ENCODE assay signal across 13 cellular contexts in genomic region chr2:46701152-46701551, GRCh38. TPM values are rescaled to one million over a fixed set of nuclear protein-coding genes. Genes with fewer than 3 reads are reported as not detected.
DNase-seq lines count a peak whose midpoint lies in the region; ATAC-seq, FAIRE-seq and TF ChIP-seq lines count a peak whose summit lies in the region.
"Had no signal": no experiment of that assay in that cellular context is flagged by ENCODE, and none has a peak within 500 bp of the region (broad histone marks: within the 10 kb centered on the region; RNA-seq: fewer than 3 reads in every experiment).

No MANE protein-coding gene starts in this region.

- H3K14ac ChIP-seq in H1 (ENCODE audit: insufficient read length), result no peak overlapping the region

- no peak overlapping the region for H4K91ac ChIP-seq in H1 (replicated peaks; ENCODE audit: insufficient read length, low read length)

- H3K36me3 ChIP-seq in H1 (ENCODE audit: control insufficient read depth in 2 of 4, insufficient read depth in 4 of 4, low read length in 3 of 4), result no peaks in the 10 kb centered on the region
- no peaks in the 10 kb centered on the region for H3K36me3 ChIP-seq in H7 (replicated peaks; ENCODE audit: control insufficient read depth, insufficient read depth, low read length)

- peaks cover 9 to 11% of the 10 kb centered on the region in 2 experiments for H4K20me1 ChIP-seq in H1 (replicated peaks in 1 of 2; ENCODE audit: control insufficient read depth in 1 of 2, insufficient read depth in 2 of 2, low read length in 2 of 2)

- H3K4me3 ChIP-seq in NB4 (ENCODE audit: low read depth, low read length) (peak overlapping the region; percentile 90), H1 (ENCODE audit: extremely low read depth in 1 of 4, insufficient read depth in 2 of 4, low read depth in 3 of 4, low read length in 4 of 4) (peak overlapping the region in 2 of 4 experiments; percentile 16 to 98; a peak in 3 of 8 replicates), H7 (ENCODE audit: insufficient read depth, low read depth, low read length) (no peak overlapping the region)

- no peaks in the 10 kb centered on the region for H3K27me3 Mint-ChIP-seq in CD4-positive, alpha-beta T cell
- no peaks in the 10 kb centered on the region for H3K27me3 Mint-ChIP-seq in osteocyte (ENCODE audit: unreplicated experiment)
- peaks cover 16% of the 10 kb centered on the region for H3K27me3 Mint-ChIP-seq in T-helper 2 cell treated with Interferon-gamma antibody and Interleukin-4, amounts not matched to agents 5 μg/mL and 100 μg/mL, for 36 hours (ENCODE audit: low read depth)
- H3K27me3 Mint-ChIP-seq: activated naive CD8-positive, alpha-beta T cell treated with anti-CD3 and anti-CD28 coated beads for 36 hours had no signal

- POLR2A ChIA-PET in CD4-positive, alpha-beta T cell (lab: Charles Lee), result interaction anchor here (1.0 kb wide), 1 partner anchor 18 kb away, joined by 4 read pairs; no protein-coding TSS in a partner anchor
- POLR2A ChIA-PET in H1 (lab: Charles Lee; ENCODE audit: partially characterized antibody), result no interaction called here

- no peak for TF ChIP-seq CTCF in CD4-positive, alpha-beta T cell (IDR thresholded peaks at IDR 0.05)
- TF ChIP-seq CTCF in NB4 (IDR thresholded peaks at IDR 0.05; ENCODE audit: low read depth, low read length), result no peak
- TF ChIP-seq CTCF in H1 (IDR thresholded peaks at IDR 0.05; ENCODE audit: control extremely low read depth in 1 of 3, insufficient read depth in 1 of 3, low read depth in 1 of 3, low read length in 3 of 3), result no peak
- no peak for TF ChIP-seq CTCF in osteocyte (IDR thresholded peaks at IDR 0.05)

- no peak overlapping the region for H3K27ac Mint-ChIP-seq in CD4-positive, alpha-beta T cell
- peak overlapping the region; percentile 36 for H3K27ac Mint-ChIP-seq in osteocyte (ENCODE audit: unreplicated experiment)
- no peak overlapping the region for H3K27ac Mint-ChIP-seq in T-helper 2 cell treated with Interferon-gamma antibody and Interleukin-4, amounts not matched to agents 5 μg/mL and 100 μg/mL, for 36 hours
- H3K27ac Mint-ChIP-seq: activated naive CD8-positive, alpha-beta T cell treated with anti-CD3 and anti-CD28 coated beads for 36 hours had no signal

- intact Hi-C loops in CD4-positive, alpha-beta T cell (cut with DNase I, micrococcal nuclease), result no loop called here

- no peak overlapping the region for H2AFZ ChIP-seq in H1 (ENCODE audit: low read length)

- no peak for ATAC-seq in CD4-positive, alpha-beta T cell (ENCODE audit: poor library complexity)
- no peak for ATAC-seq in GM18505 (IDR thresholded peaks at IDR 0.05; ENCODE audit: unreplicated experiment)

- no peak overlapping the region for H3K23ac ChIP-seq in H1 (ENCODE audit: insufficient read length)

- H3K23me2 ChIP-seq in H1 (ENCODE audit: low read depth, low read length), result peaks cover 5% of the 10 kb centered on the region

- H3K4ac ChIP-seq in H1 (replicated peaks; ENCODE audit: insufficient read length, low read depth, low read length), result no peak overlapping the region

- H3K9me3 ChIP-seq in CD4-positive, alpha-beta T cell (ENCODE audit: control insufficient read depth, low read length), result no peaks in the 10 kb centered on the region
- no peaks in the 10 kb centered on the region for H3K9me3 ChIP-seq in H1 (ENCODE audit: insufficient read depth in 2 of 2, low read depth in 1 of 2, low read length in 1 of 2)

- no peak for TF ChIP-seq RAD21 in H1 (IDR thresholded peaks at IDR 0.05 in 1 of 2, conservative IDR thresholded peaks at IDR 0.05 in 1 of 2; ENCODE audit: low read depth in 2 of 2, low read length in 2 of 2)

- H2BK5ac ChIP-seq in H1 (ENCODE audit: low read depth, low read length), result no peak overlapping the region

- H2BK15ac ChIP-seq in H1 (ENCODE audit: low read length), result no peak overlapping the region

- CTCF ChIA-PET in CD4-positive, alpha-beta T cell (lab: Charles Lee), result interaction anchor here (1.0 kb wide), 1 partner anchor 51 kb away, joined by 3 read pairs; no protein-coding TSS in a partner anchor
- CTCF ChIA-PET in H1 (lab: Charles Lee; ENCODE audit: partially characterized antibody), result interaction anchor here (1.0 to 1.8 kb wide), 2 partner anchors 12 to 74 kb away, joined by 4 to 8 read pairs; no protein-coding TSS in a partner anchor

- TF ChIP-seq EP300 in H1 (IDR thresholded peaks at IDR 0.05; ENCODE audit: borderline replicate concordance in 1 of 2, low read depth in 2 of 2, low read length in 2 of 2), result no peak

- no peak for TF ChIP-seq POLR2A in NB4 (IDR thresholded peaks at IDR 0.05; ENCODE audit: extremely low read depth, insufficient read length)
- no peak for TF ChIP-seq POLR2A in H1 (IDR thresholded peaks at IDR 0.05; ENCODE audit: control extremely low read depth in 1 of 2, low read depth in 2 of 2, low read length in 2 of 2)
- no peak for TF ChIP-seq POLR2A in GM18505 (IDR thresholded peaks at IDR 0.05; ENCODE audit: borderline replicate concordance, extremely low read depth, insufficient read depth, insufficient read length)

- H3K9ac ChIP-seq in H1 (replicated peaks in 1 of 4; ENCODE audit: extremely low read depth in 1 of 4, low read depth in 3 of 4, low read length in 3 of 4), result no peak overlapping the region

- peak overlapping the region; percentile 17 for H3K4me3 Mint-ChIP-seq in CD4-positive, alpha-beta T cell
- H3K4me3 Mint-ChIP-seq in osteocyte (ENCODE audit: unreplicated experiment), result peak overlapping the region; percentile 49
- no peak overlapping the region for H3K4me3 Mint-ChIP-seq in T-helper 2 cell treated with Interferon-gamma antibody and Interleukin-4, amounts not matched to agents 5 μg/mL and 100 μg/mL, for 36 hours
- H3K4me3 Mint-ChIP-seq: activated naive CD8-positive, alpha-beta T cell treated with anti-CD3 and anti-CD28 coated beads for 36 hours had no signal

- no peak overlapping the region for H2AK5ac ChIP-seq in H1 (ENCODE audit: low read depth, low read length)

- 25% methylated on average over 1 of the region's 1 CpG; no CpG with 5 or more reads in 1 of the 2 experiments for WGBS in H1 (ENCODE audit: extremely low coverage in 1 of 2, insufficient coverage in 1 of 2, insufficient read length in 1 of 2, insufficient replicate concordance in 2 of 2, low coverage in 1 of 2, low lambda C conversion rate in 2 of 2, missing lambda C conversion rate in 1 of 2), 2 experiments

- H2BK120ac ChIP-seq in H1 (replicated peaks; ENCODE audit: low read depth, low read length), result no peak overlapping the region

- H3K4me2 ChIP-seq in H1 (ENCODE audit: insufficient read depth in 1 of 2, low read depth in 2 of 2, low read length in 2 of 2), result peak overlapping the region; percentile 64 to 67

- H3K9me3 Mint-ChIP-seq in CD4-positive, alpha-beta T cell, result no peaks in the 10 kb centered on the region
- H3K9me3 Mint-ChIP-seq in osteocyte (ENCODE audit: unreplicated experiment), result no peaks in the 10 kb centered on the region
- H3K9me3 Mint-ChIP-seq in T-helper 2 cell treated with Interferon-gamma antibody and Interleukin-4, amounts not matched to agents 5 μg/mL and 100 μg/mL, for 36 hours, result no peaks in the 10 kb centered on the region
- H3K9me3 Mint-ChIP-seq: activated naive CD8-positive, alpha-beta T cell treated with anti-CD3 and anti-CD28 coated beads for 36 hours had no signal

- H4K5ac ChIP-seq in H1 (ENCODE audit: insufficient read length, low read depth, low read length), result no peak overlapping the region

- H2BK12ac ChIP-seq in H1 (ENCODE audit: low read depth, low read length), result no peak overlapping the region

- H3K27me3 ChIP-seq in CD4-positive, alpha-beta T cell (ENCODE audit: control insufficient read depth, insufficient read depth, low read length), result no peaks in the 10 kb centered on the region
- H3K27me3 ChIP-seq in H1 (replicated peaks in 1 of 4; ENCODE audit: control insufficient read depth in 3 of 4, extremely low read depth in 1 of 4, insufficient read depth in 3 of 4, low read length in 3 of 4), result no peaks in the 10 kb centered on the region
- H3K27me3 ChIP-seq in H7 (ENCODE audit: control insufficient read depth, insufficient read depth, low read length), result peaks cover 1% of the 10 kb centered on the region; the same call in 1 of the 2 replicates

- no peak for DNase-seq in CD4-positive, alpha-beta T cell
- DNase-seq in NB4 (ENCODE audit: low read depth), result no peak
- no peak for DNase-seq in H1 (ENCODE audit: low read depth in 1 of 2, low spot score in 2 of 2)
- DNase-seq in osteocyte (ENCODE audit: extremely low spot score, unreplicated experiment), result no peak
- DNase-seq in T-helper 2 cell treated with Interferon-gamma antibody and Interleukin-4, amounts not matched to agents 5 μg/mL and 100 μg/mL, for 36 hours (ENCODE audit: low spot score), result no peak
- no peak for DNase-seq in H7
- DNase-seq in activated CD4-positive, alpha-beta T cell treated with anti-CD3 and anti-CD28 coated beads for 1 hour, result no peak
- DNase-seq: activated naive CD8-positive, alpha-beta T cell treated with anti-CD3 and anti-CD28 coated beads for 36 hours; GDM1; MV-4-11; NK-92 treated with Interleukin-12 subunit alpha and Interleukin-12 subunit beta, amount 100 ng/mL, for 24 hours had no signal

- no peaks in the 10 kb centered on the region; the same call in 1 of the 2 replicates for H3K79me1 ChIP-seq in H1 (ENCODE audit: low read depth, low read length)

- H3K4me1 Mint-ChIP-seq in CD4-positive, alpha-beta T cell (ENCODE audit: low read depth), result peaks cover 75% of the 10 kb centered on the region
- H3K4me1 Mint-ChIP-seq in osteocyte (ENCODE audit: unreplicated experiment), result peaks cover 35% of the 10 kb centered on the region
- peaks cover 30% of the 10 kb centered on the region for H3K4me1 Mint-ChIP-seq in T-helper 2 cell treated with Interferon-gamma antibody and Interleukin-4, amounts not matched to agents 5 μg/mL and 100 μg/mL, for 36 hours (ENCODE audit: low read depth)

- H3K79me2 ChIP-seq in H1 (ENCODE audit: control insufficient read depth in 1 of 2, insufficient read depth in 2 of 2, low read length in 2 of 2), result peaks cover 9 to 60% of the 10 kb centered on the region in 2 experiments; a peak in 3 of 4 replicates

- peaks cover 10% of the 10 kb centered on the region for H3K36me3 Mint-ChIP-seq in CD4-positive, alpha-beta T cell (ENCODE audit: low read depth)
- no peaks in the 10 kb centered on the region for H3K36me3 Mint-ChIP-seq in osteocyte (ENCODE audit: unreplicated experiment)
- H3K36me3 Mint-ChIP-seq in T-helper 2 cell treated with Interferon-gamma antibody and Interleukin-4, amounts not matched to agents 5 μg/mL and 100 μg/mL, for 36 hours (ENCODE audit: low read depth), result no peaks in the 10 kb centered on the region
- H3K36me3 Mint-ChIP-seq: activated naive CD8-positive, alpha-beta T cell treated with anti-CD3 and anti-CD28 coated beads for 36 hours had no signal

- no peak overlapping the region for H2BK20ac ChIP-seq in H1 (ENCODE audit: low read length)

- H3K56ac ChIP-seq in H1 (replicated peaks; ENCODE audit: insufficient read length, low read depth, low read length), result no peak overlapping the region

- H3K27ac ChIP-seq in CD4-positive, alpha-beta T cell (ENCODE audit: low read depth, low read length), result no peak overlapping the region
- no peak overlapping the region for H3K27ac ChIP-seq in H1 (ENCODE audit: low read depth, low read length)
- H3K27ac ChIP-seq: VCaP had no signal

- no peak overlapping the region for H3K18ac ChIP-seq in H1 (ENCODE audit: extremely low read depth, low read length)

- H4K8ac ChIP-seq in H1 (ENCODE audit: extremely low read depth, insufficient read depth, low read length), result no peak overlapping the region

- H3K4me1 ChIP-seq in H1 (replicated peaks in 1 of 4; ENCODE audit: control insufficient read depth in 3 of 4, insufficient read depth in 4 of 4, low read length in 3 of 4), result peaks cover 5 to 32% (median 14%) of the 10 kb centered on the region in 4 experiments; a peak in 6 of 7 replicates

- FAIRE-seq in H1 (lab: Jason Lieb, UNC), result no peak

RNA-seq across cellular contexts. Expression of gene SOCS5, which starts 2.1 kb away (rescaled TPM):
- 1 to 10 TPM; 7.9 to 8.5 TPM for total RNA-seq in CD4-positive, alpha-beta T cell
- 15.6 and 16.6 TPM in 2 replicates for total RNA-seq in H1 (2021; fragmentation: NEBNext Ultra II Directional; extraction: Animal tissue kit (Norgen Biotek cat#: 25700))
- polyA plus RNA-seq in H1 (2011; rRNA removed), result 5.6 and 8.5 TPM in 2 replicates
- 8.5 TPM for polyA plus RNA-seq in H1 (2011; cell fraction: cytosol; rRNA removed)
- 6.9 TPM for polyA plus RNA-seq in H1 (2011; cell fraction: nucleus; rRNA removed)
- polyA plus RNA-seq in H1 (2012, experiment 1 of 2), result 8.5 to 13.2 TPM (median 10.3 TPM) in 4 replicates
- 1.0 TPM for polyA plus RNA-seq in H1 (2012, experiment 2 of 2)
- 7.5 TPM for polyA plus RNA-seq in H1 (2013, experiment 1 of 2)
- polyA plus RNA-seq in H1 (2013, experiment 2 of 2), result 7.3 TPM
- 30.0 and 36.8 TPM in 2 replicates for polyA minus RNA-seq in H1 (2011; rRNA and poly(A)+ RNA removed)
- polyA minus RNA-seq in H1 (2011; cell fraction: cytosol; rRNA and poly(A)+ RNA removed), result 13.9 TPM
- polyA minus RNA-seq in H1 (2011; cell fraction: nucleus; rRNA and poly(A)+ RNA removed), result 34.4 TPM
- 23.4 and 24.1 TPM in 2 replicates for total RNA-seq in osteocyte
- total RNA-seq in H7 (2014; rRNA removed; shearing (Covaris generic)), result 11.0 and 13.6 TPM in 2 replicates
